In the genomic region with DNA sequence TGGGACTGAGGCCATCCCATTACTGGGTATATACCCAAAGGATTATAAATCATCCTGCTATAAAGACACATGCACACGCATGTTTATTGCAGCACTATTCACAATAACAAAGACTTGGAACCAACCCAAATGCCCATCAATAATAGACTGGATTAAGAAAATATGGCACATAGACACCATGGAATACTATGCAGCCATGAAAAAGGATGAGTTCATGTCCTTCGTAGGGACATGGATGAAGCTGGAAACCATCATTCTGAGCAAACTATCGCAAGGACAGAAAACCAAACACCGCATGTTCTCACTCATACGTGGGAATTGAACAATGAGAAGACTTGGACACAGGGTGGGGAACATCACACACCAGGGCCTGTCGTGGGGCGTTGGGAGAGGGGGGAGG, we compare ENCODE assay signal across 5 cellular contexts. TPM values are rescaled to one million over a fixed set of nuclear protein-coding genes. Genes with fewer than 3 reads are reported as not detected.
"Had no signal": no experiment of that assay in that cellular context is flagged by ENCODE, and none has a peak within 500 bp of the region (broad histone marks: within the 10 kb centered on the region; RNA-seq: fewer than 3 reads in every experiment).

No MANE protein-coding gene starts in this region.

RNA-seq across cellular contexts. Expression of a gene that starts 27.1 kb away (rescaled TPM):
- total RNA-seq: cardiac muscle cell, PC-3, SJSA1 had no signal
- polyA plus RNA-seq: cardiac muscle cell had no signal

RNA-seq across cellular contexts. Expression of a gene that starts 50.8 kb away (rescaled TPM):
- total RNA-seq: activated naive CD8-positive, alpha-beta T cell treated with anti-CD3 and anti-CD28 coated beads, Interleukin-2, amount 10 ng/mL, durations not matched to agents 7 days and 5 days; cardiac muscle cell; M059J; PC-3; SJSA1 had no signal
- polyA plus RNA-seq: cardiac muscle cell had no signal
